14 cellular contexts compared by ENCODE assay signal in genomic region chr2:212264227-212264626, GRCh38.
"Had no signal": no experiment of that assay in that cellular context is flagged by ENCODE, and none has a peak within 500 bp of the region (broad histone marks: within the 10 kb centered on the region; RNA-seq: fewer than 3 reads in every experiment).

No MANE protein-coding gene starts in this region.

- H3K4me3 ChIP-seq: esophagus muscularis mucosa, gastrocnemius medialis, psoas muscle, suprapubic skin, thyroid gland had no signal

- H3K27ac ChIP-seq: epithelial cell of prostate, esophagus muscularis mucosa, gastrocnemius medialis, neutrophil, psoas muscle, suprapubic skin, thyroid gland had no signal

- H3K9me3 ChIP-seq: esophagus muscularis mucosa, gastrocnemius medialis, neutrophil, psoas muscle, suprapubic skin, thyroid gland had no signal

- H3K4me3 Mint-ChIP-seq: effector memory CD8-positive, alpha-beta T cell; naive thymus-derived CD4-positive, alpha-beta T cell; type B pancreatic cell had no signal

- H3K36me3 ChIP-seq: esophagus muscularis mucosa, gastrocnemius medialis, neutrophil, suprapubic skin, thyroid gland had no signal

- H3K9me3 Mint-ChIP-seq: type B pancreatic cell had no signal

- H3K27me3 ChIP-seq: esophagus muscularis mucosa, gastrocnemius medialis, neutrophil, suprapubic skin, thyroid gland had no signal

- DNase-seq: effector memory CD8-positive, alpha-beta T cell; gastrocnemius medialis; mesendoderm; naive thymus-derived CD4-positive, alpha-beta T cell; psoas muscle; small intestine; stimulated activated CD4-positive, alpha-beta T cell treated with anti-CD3 and anti-CD28 coated beads, Interleukin-12 subunit alpha, Interleukin-12 subunit beta, amount 100 ng/mL, for 4 hours; stimulated activated naive CD4-positive, alpha-beta T cell treated with Interleukin-2 at 50 U/mL for 16 hours had no signal

- ATAC-seq: effector memory CD8-positive, alpha-beta T cell; gastrocnemius medialis; naive thymus-derived CD4-positive, alpha-beta T cell had no signal

- H3K27ac Mint-ChIP-seq: effector memory CD8-positive, alpha-beta T cell; naive thymus-derived CD4-positive, alpha-beta T cell; type B pancreatic cell had no signal

- H3K36me3 Mint-ChIP-seq: naive thymus-derived CD4-positive, alpha-beta T cell; type B pancreatic cell had no signal

- H3K4me1 ChIP-seq: esophagus muscularis mucosa, suprapubic skin, thyroid gland had no signal

- H3K4me1 Mint-ChIP-seq: naive thymus-derived CD4-positive, alpha-beta T cell had no signal

- H3K27me3 Mint-ChIP-seq: effector memory CD8-positive, alpha-beta T cell; naive thymus-derived CD4-positive, alpha-beta T cell; type B pancreatic cell had no signal
